ENCODE assay signal across 33 cellular contexts in the genomic region with DNA sequence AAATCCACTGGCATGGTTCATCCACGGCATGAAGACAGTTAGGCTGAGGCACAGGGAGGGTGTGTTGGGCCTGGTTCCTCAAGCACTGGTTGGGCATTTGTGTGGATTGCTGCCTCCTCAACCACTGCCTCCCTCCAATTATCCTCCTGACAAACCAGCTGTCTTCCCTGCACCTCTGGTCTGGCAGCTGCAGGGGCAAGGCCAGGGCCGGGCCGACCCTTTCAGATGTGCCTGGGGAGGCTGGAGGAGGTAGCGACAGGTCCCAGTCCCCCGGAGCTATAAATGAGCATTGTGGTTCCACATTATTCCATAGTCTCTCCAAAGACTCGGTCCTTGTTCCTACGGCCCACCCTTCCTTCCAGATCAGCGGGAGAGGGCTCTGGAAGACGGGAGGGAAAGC.
DNase-seq lines count a peak whose midpoint lies in the region; ATAC-seq and TF ChIP-seq lines count a peak whose summit lies in the region.
"Had no signal": no experiment of that assay in that cellular context is flagged by ENCODE, and none has a peak within 500 bp of the region (broad histone marks: within the 10 kb centered on the region; RNA-seq: fewer than 3 reads in every experiment).

No MANE protein-coding gene starts in this region.

- H3K36me3 ChIP-seq in OCI-LY1 (ENCODE audit: insufficient read depth, low read length) (peaks cover 50% of the 10 kb centered on the region), neutrophil (peaks cover 74% of the 10 kb centered on the region), Caco-2 (ENCODE audit: control insufficient read depth, insufficient read depth, low read length) (no peaks in the 10 kb centered on the region)
- H3K36me3 ChIP-seq: BE2C, gastrocnemius medialis, MG63, neural progenitor cell had no signal

- H3K27ac Mint-ChIP-seq in Calu3 (ENCODE audit: unreplicated experiment): peak overlapping the region; percentile 24
- H3K27ac Mint-ChIP-seq in Caco-2 (ENCODE audit: unreplicated experiment): no peak overlapping the region
- H3K27ac Mint-ChIP-seq: activated CD4-positive, alpha-beta memory T cell treated with anti-CD3 and anti-CD28 coated beads for 36 hours; neural progenitor cell had no signal

- peak overlapping the region; percentile 72; the same call in 1 of the 2 replicates for H3K4me2 ChIP-seq in OCI-LY1 (ENCODE audit: low read length)
- H3K4me2 ChIP-seq: hepatocyte, neural progenitor cell had no signal

- peaks cover 11% of the 10 kb centered on the region for H3F3A ChIP-seq in OCI-LY1 (ENCODE audit: insufficient read depth, low read length)

- H3K4me1 Mint-ChIP-seq in Calu3 (ENCODE audit: low read depth, unreplicated experiment) (peaks cover 4% of the 10 kb centered on the region), Caco-2 (ENCODE audit: low read depth, unreplicated experiment) (no peaks in the 10 kb centered on the region)

- no peak overlapping the region for H2AFZ ChIP-seq in OCI-LY1 (ENCODE audit: low read length)
- H2AFZ ChIP-seq: hepatocyte, neural progenitor cell had no signal

- H3K27me3 Mint-ChIP-seq in Calu3 (ENCODE audit: unreplicated experiment): no peaks in the 10 kb centered on the region
- H3K27me3 Mint-ChIP-seq in Caco-2 (ENCODE audit: insufficient read depth, unreplicated experiment): no peaks in the 10 kb centered on the region
- H3K27me3 Mint-ChIP-seq: activated CD4-positive, alpha-beta memory T cell treated with anti-CD3 and anti-CD28 coated beads for 36 hours; central memory CD8-positive, alpha-beta T cell had no signal

- H3K36me3 Mint-ChIP-seq in Calu3 (ENCODE audit: insufficient read depth, unreplicated experiment): peaks cover 52% of the 10 kb centered on the region
- H3K36me3 Mint-ChIP-seq in Caco-2 (ENCODE audit: insufficient read depth, unreplicated experiment): no peaks in the 10 kb centered on the region
- H3K36me3 Mint-ChIP-seq: neural progenitor cell had no signal

- no peaks in the 10 kb centered on the region for H3K79me2 ChIP-seq in OCI-LY1 (ENCODE audit: insufficient read depth, low read length)
- H3K79me2 ChIP-seq: hepatocyte had no signal

- POLR2A ChIA-PET in Caco-2 (lab: Charles Lee): no interaction called here

- H3K4me3 Mint-ChIP-seq in Calu3 (ENCODE audit: low read depth, unreplicated experiment) (no peak overlapping the region), Caco-2 (ENCODE audit: unreplicated experiment) (no peak overlapping the region)
- H3K4me3 Mint-ChIP-seq: activated CD4-positive, alpha-beta memory T cell treated with anti-CD3 and anti-CD28 coated beads for 36 hours; central memory CD8-positive, alpha-beta T cell; neural progenitor cell had no signal

- H3K4me3 ChIP-seq in OCI-LY1 (ENCODE audit: low read depth, low read length, poor library complexity, severe bottlenecking): peak overlapping the region; percentile 49
- no peak overlapping the region for H3K4me3 ChIP-seq in dorsolateral prefrontal cortex
- H3K4me3 ChIP-seq in neutrophil (ENCODE audit: low read depth in 1 of 2, low read length in 1 of 2): no peak overlapping the region
- H3K4me3 ChIP-seq in Caco-2 (ENCODE audit: low read depth, low read length): no peak overlapping the region
- H3K4me3 ChIP-seq: gastrocnemius medialis, hepatocyte, MG63, neural progenitor cell, right lobe of liver, SK-N-MC had no signal

- H3K27ac ChIP-seq in OCI-LY1 (ENCODE audit: low read depth, low read length, poor library complexity, severe bottlenecking) (peak overlapping the region; percentile 99), dorsolateral prefrontal cortex (peak overlapping the region; percentile 13 to 100 (median 98)), neutrophil (peak overlapping the region; percentile 57)
- H3K27ac ChIP-seq: hepatocyte, HL-60, neural progenitor cell, right lobe of liver, SK-N-MC had no signal

- ATAC-seq in HG02642 (IDR thresholded peaks at IDR 0.05; ENCODE audit: poor library complexity, unreplicated experiment): no peak
- ATAC-seq: activated CD4-positive, CD25-positive, alpha-beta regulatory T cell treated with anti-CD3 and anti-CD28 coated beads, Interleukin-2, amount 50 U/mL, for 24 hours; gastrocnemius medialis; left cardiac atrium; right lobe of liver had no signal

- H3K4me1 ChIP-seq in OCI-LY1 (ENCODE audit: insufficient read depth, low read length, severe bottlenecking) (peaks cover 60% of the 10 kb centered on the region), neutrophil (ENCODE audit: control insufficient read depth in 1 of 2, insufficient read depth in 1 of 2, low read depth in 1 of 2, low read length in 1 of 2) (no peaks in the 10 kb centered on the region), Caco-2 (no peaks in the 10 kb centered on the region)
- H3K4me1 ChIP-seq: BE2C, right lobe of liver had no signal

- CTCF ChIA-PET in Calu3 (lab: Charles Lee) (interaction anchor here (0.5 to 1.3 kb wide), 3 partner anchors 8 to 166 kb away, joined by 4 to 8 read pairs (median 5); no protein-coding TSS in a partner anchor), Caco-2 (lab: Charles Lee) (no interaction called here)

- H4K20me1 ChIP-seq in OCI-LY1 (ENCODE audit: insufficient read depth, low read length): no peaks in the 10 kb centered on the region

- DNase-seq in Calu3 (no peak), dorsolateral prefrontal cortex (no peak), D341Med (ENCODE audit: low spot score) (no peak), Caco-2 (no peak), RPMI8226 (no peak)
- DNase-seq: ACHN; activated CD4-positive, alpha-beta memory T cell treated with anti-CD3 and anti-CD28 coated beads for 36 hours; activated gamma-delta T cell; BE2C; CD8-positive, alpha-beta memory T cell; gastrocnemius medialis; HCEC 1CT; KG1; left cardiac atrium; MG63; NCI-H1105; NCI-H187 treated with DMSO at 0.1 percent for 48 hours; NCI-H2171; NCI-H510A; OCI-M1; right lobe of liver; stimulated activated CD4-positive, alpha-beta T cell treated with anti-CD3 and anti-CD28 coated beads, Interleukin-2, amount 100 ng/mL, for 48 hours; T-helper 2 cell; trophoblast cell had no signal

- TF ChIP-seq CTCF in Calu3 (IDR thresholded peaks at IDR 0.05; ENCODE audit: unreplicated experiment) (no peak), OCI-LY1 (IDR thresholded peaks at IDR 0.05; ENCODE audit: low read length) (no peak), dorsolateral prefrontal cortex (IDR thresholded peaks at IDR 0.05 in 54 of 56, conservative IDR thresholded peaks at IDR 0.05 in 2 of 56; ENCODE audit: low read depth in 1 of 56, partially characterized antibody in 56 of 56) (no peak), neutrophil (IDR thresholded peaks at IDR 0.05) (no peak), Caco-2 (IDR thresholded peaks at IDR 0.05; ENCODE audit: insufficient read depth in 1 of 2, low read depth in 1 of 2, low read length in 1 of 2, severe bottlenecking in 1 of 2, unreplicated experiment in 1 of 2) (no peak)

- H3K9ac ChIP-seq in OCI-LY1 (ENCODE audit: low read length): peak overlapping the region; percentile 68; the same call in 1 of the 2 replicates
- H3K9ac ChIP-seq: neural progenitor cell had no signal

- no peaks in the 10 kb centered on the region for H3K9me2 ChIP-seq in OCI-LY1 (ENCODE audit: low read depth, low read length)

- H3K9me3 ChIP-seq in OCI-LY1 (ENCODE audit: low read length) (peaks cover 5% of the 10 kb centered on the region; the same call in 1 of the 2 replicates), neutrophil (no peaks in the 10 kb centered on the region), Caco-2 (no peaks in the 10 kb centered on the region)
- H3K9me3 ChIP-seq: BE2C, gastrocnemius medialis, MG63, right lobe of liver had no signal

- intact Hi-C loops in Calu3 (cut with micrococcal nuclease; ENCODE audit: unreplicated experiment) (no loop called here), dorsolateral prefrontal cortex (cut with DNase I) (no loop called here), Caco-2 (cut with micrococcal nuclease; ENCODE audit: unreplicated experiment) (no loop called here)

- BruUV-seq in Calu3 (replicated peaks; lab: Mats Ljungman, UMichigan) (no TSS peak), Caco-2 (replicated peaks; lab: Mats Ljungman, UMichigan) (no TSS peak)

- H3K9me3 Mint-ChIP-seq in Calu3 (ENCODE audit: low read depth, unreplicated experiment) (no peaks in the 10 kb centered on the region), Caco-2 (ENCODE audit: unreplicated experiment) (no peaks in the 10 kb centered on the region)
- H3K9me3 Mint-ChIP-seq: activated CD4-positive, alpha-beta memory T cell treated with anti-CD3 and anti-CD28 coated beads for 36 hours; CD8-positive, alpha-beta memory T cell; central memory CD8-positive, alpha-beta T cell; neural progenitor cell had no signal

- H3K27me3 ChIP-seq in OCI-LY1 (ENCODE audit: insufficient read depth, low read length) (no peaks in the 10 kb centered on the region), dorsolateral prefrontal cortex (no peaks in the 10 kb centered on the region), neutrophil (no peaks in the 10 kb centered on the region), Caco-2 (replicated peaks; ENCODE audit: control insufficient read depth, insufficient read depth, low read length) (no peaks in the 10 kb centered on the region)
- H3K27me3 ChIP-seq: BE2C, gastrocnemius medialis, hepatocyte, MG63, neural progenitor cell, right lobe of liver had no signal
